8 cellular contexts compared by ENCODE assay signal in the genomic region with DNA sequence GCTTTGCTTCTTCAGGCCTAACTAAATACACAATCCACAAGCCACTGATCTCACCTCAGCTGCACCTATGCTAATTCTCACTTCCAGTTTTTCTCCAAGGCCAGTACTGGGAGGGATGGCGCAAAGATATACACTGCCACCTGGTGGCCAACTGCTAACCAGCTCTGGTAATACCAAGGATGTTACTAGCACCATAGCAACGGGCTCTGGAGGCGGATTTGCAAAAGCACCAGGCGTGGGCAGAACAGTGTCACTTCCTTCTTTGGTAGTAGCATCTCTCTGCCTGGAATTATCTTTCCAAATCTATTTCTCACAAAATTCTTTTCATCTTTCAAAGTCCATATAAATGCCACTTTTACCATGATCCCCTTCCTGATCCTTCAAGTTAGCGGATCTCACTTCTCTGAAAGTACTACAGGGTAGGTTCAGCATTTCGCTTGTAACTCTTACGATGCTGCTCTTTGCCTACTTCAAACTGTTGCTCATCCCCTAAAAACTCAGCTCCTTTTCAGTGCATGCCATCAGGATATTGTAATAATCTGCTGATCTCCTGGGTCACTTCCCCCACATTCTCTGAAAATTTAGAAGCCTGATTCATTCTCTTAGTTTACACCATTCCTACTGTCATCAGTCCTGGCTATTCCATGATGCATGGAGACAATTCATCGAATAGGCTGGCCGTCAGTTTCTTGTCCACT. TPM values are rescaled to one million over a fixed set of nuclear protein-coding genes. Genes with fewer than 3 reads are reported as not detected.
DNase-seq lines count a peak whose midpoint lies in the region; ATAC-seq, FAIRE-seq and TF ChIP-seq lines count a peak whose summit lies in the region.

No MANE protein-coding gene starts in this region.

- TF ChIP-seq POLR2A in GM12892 (IDR thresholded peaks at IDR 0.05; ENCODE audit: low read depth, low read length) (no peak), adrenal gland (IDR thresholded peaks at IDR 0.05) (no peak), sigmoid colon (IDR thresholded peaks at IDR 0.05) (no peak)

- peak overlapping the region in 2 of 5 donors; percentile 18 to 54 for H3K27ac ChIP-seq in adrenal gland
- H3K27ac ChIP-seq in right atrium auricular region, result no peak overlapping the region
- H3K27ac ChIP-seq in sigmoid colon, result peak overlapping the region in 3 of 4 donors; percentile 21 to 55 (median 52)

- FAIRE-seq in GM12892 (lab: Jason Lieb, UNC), result peak; percentile 97

- H3K4me1 ChIP-seq in adrenal gland (replicated peaks in 1 of 2) (no peaks in the 10 kb centered on the region), right atrium auricular region (no peaks in the 10 kb centered on the region), sigmoid colon (no peaks in the 10 kb centered on the region)

- no peaks in the 10 kb centered on the region for H3K36me3 ChIP-seq in adrenal gland (replicated peaks in 1 of 2)
- H3K36me3 ChIP-seq in right atrium auricular region, result no peaks in the 10 kb centered on the region
- no peaks in the 10 kb centered on the region for H3K36me3 ChIP-seq in sigmoid colon

- intact Hi-C loops in adrenal gland (cut with DNase I), result loop anchor here (10.0 kb wide), 2 partner anchors 61 to 141 kb away; a partner anchor contains a TSS
- intact Hi-C loops in sigmoid colon (cut with DNase I), result loop anchor here (1.0 kb wide), 2 partner anchors 60 to 135 kb away; no protein-coding TSS in a partner anchor

- no peak for TF ChIP-seq EP300 in sigmoid colon (IDR thresholded peaks at IDR 0.05)

- peak; percentile 100 for ATAC-seq in HG02678 (IDR thresholded peaks at IDR 0.05; ENCODE audit: unreplicated experiment)

- 41 to 42% (median 42%) methylated on average over 9 of the region's 9 CpGs for WGBS in adrenal gland, 4 donors
- 41 to 42% methylated on average over 9 of the region's 9 CpGs for WGBS in sigmoid colon, 2 donors

- H3K4me3 ChIP-seq in adrenal gland (no peak overlapping the region), right atrium auricular region (no peak overlapping the region), sigmoid colon (no peak overlapping the region)

- DNase-seq in GM12892 (ENCODE audit: insufficient read length) (peak; percentile 41), NCI-H1048 (lab: John Stamatoyannopoulos, UW) (peak; percentile 30), SW480 (ENCODE audit: low spot score) (peak; percentile 94), adrenal gland (peak; percentile 71 to 95 (median 86)), right atrium auricular region (ENCODE audit: low spot score) (peak; percentile 90), sigmoid colon (peak; percentile 92), NCI-H510A treated with DMSO at 0.1 percent for 48 hours (lab: John Stamatoyannopoulos, UW) (no peak)

- no peaks in the 10 kb centered on the region for H3K9me3 ChIP-seq in adrenal gland (replicated peaks in 1 of 3)
- peaks cover 0 to 7% of the 10 kb centered on the region in 2 donors for H3K9me3 ChIP-seq in right atrium auricular region
- H3K9me3 ChIP-seq in sigmoid colon, result peaks cover 0 to 3% (median 0%) of the 10 kb centered on the region in 4 donors

- H3K27me3 ChIP-seq in adrenal gland (no peaks in the 10 kb centered on the region), right atrium auricular region (no peaks in the 10 kb centered on the region), sigmoid colon (no peaks in the 10 kb centered on the region)

- TF ChIP-seq CTCF in adrenal gland (IDR thresholded peaks at IDR 0.05) (peak; percentile 66 to 96 (median 86)), right atrium auricular region (IDR thresholded peaks at IDR 0.05) (peak; percentile 67 to 82), sigmoid colon (IDR thresholded peaks at IDR 0.05) (peak; percentile 78 to 81 (median 81))

RNA-seq across cellular contexts. Expression of a gene that starts 37.1 kb away (rescaled TPM):
- polyA plus RNA-seq in GM12892 (2012; ENCODE audit: missing spikeins), result 5.1 TPM
- total RNA-seq in adrenal gland (10 to 100 TPM in 7 of 8 donors, 1 to 10 TPM in 1; 8.6 to 20.8 (median 15.3) TPM), right atrium auricular region (10 to 100 TPM; 19.9 to 22.1 TPM), sigmoid colon (10 to 100 TPM; 12.5 to 17.1 (median 15.7) TPM)
- polyA plus RNA-seq in adrenal gland (10 to 100 TPM in 2 of 3 donors, 1 to 10 TPM in 1; 7.1 to 13.8 (median 11.7) TPM), sigmoid colon (1 to 10 TPM; 2.8 to 8.6 (median 4.8) TPM)

RNA-seq across cellular contexts. Expression of a gene that starts 59.4 kb away (rescaled TPM):
- 39.2 TPM for polyA plus RNA-seq in GM12892 (2012; ENCODE audit: missing spikeins)
- total RNA-seq in adrenal gland (10 to 100 TPM in 7 of 8 donors, 1 to 10 TPM in 1; 8.8 to 52.4 (median 33.5) TPM), right atrium auricular region (10 to 100 TPM; 13.7 to 17.5 TPM), sigmoid colon (100 to 1,000 TPM in 1 of 4 donors, 10 to 100 TPM in 3; 12.8 to 110 (median 30.9) TPM)
- polyA plus RNA-seq in adrenal gland (10 to 100 TPM in 1 of 3 donors, 1 to 10 TPM in 2; 7.2 to 19.5 (median 8.2) TPM), sigmoid colon (10 to 100 TPM in 1 of 3 donors, 1 to 10 TPM in 2; 3.0 to 12.6 (median 6.0) TPM)

Comparison
In these comparisons a context has a peak if more than half of its experiments do, and no peak if none do; other contexts are left out.
1. H3K27ac ChIP-seq: peak in sigmoid colon (3 of 4); none in right atrium auricular region (0 of 2).
2. Peak in every context shown above with its lines, with median percentiles within 50 percentile points of each other: CTCF ChIP-seq.